ENCODE assay signal across 21 cellular contexts in genomic region chr6:85795966-85796365, GRCh38.
"Had no signal": no experiment of that assay in that cellular context is flagged by ENCODE, and none has a peak within 500 bp of the region (broad histone marks: within the 10 kb centered on the region; RNA-seq: fewer than 3 reads in every experiment).

No MANE protein-coding gene starts in this region.

- H3K27me3 ChIP-seq: esophagus muscularis mucosa, foreskin keratinocyte, heart left ventricle, ovary had no signal

- H3K4me1 ChIP-seq: esophagus muscularis mucosa, foreskin keratinocyte, heart left ventricle had no signal

- H3K4me3 ChIP-seq: esophagus muscularis mucosa, heart left ventricle, ovary, skin epidermis, thoracic aorta had no signal

- DNase-seq: activated CD4-positive, alpha-beta T cell treated with anti-CD3 and anti-CD28 coated beads for 36 hours; activated CD4-positive, CD25-positive, alpha-beta regulatory T cell; activated CD8-positive, alpha-beta memory T cell treated with anti-CD3 and anti-CD28 coated beads, Interleukin-2, amount 10 ng/mL, durations not matched to agents 7 days and 5 days; activated CD8-positive, alpha-beta T cell treated with anti-CD3 and anti-CD28 coated beads, Interleukin-2, amount 10 ng/mL, durations not matched to agents 7 days and 5 days; activated T-cell treated with anti-CD3 and anti-CD28 coated beads, Interleukin-2, amount 50 U/mL, for 48 hours; dermis blood vessel endothelial cell; effector CD4-positive, alpha-beta T cell; foreskin keratinocyte; heart left ventricle; naive B cell; nephron progenitor cell; ovary; retina; stimulated activated CD4-positive, alpha-beta T cell treated with anti-CD3 and anti-CD28 coated beads, Interleukin-12 subunit alpha, Interleukin-12 subunit beta, amount 100 ng/mL, for 4 hours; stimulated activated CD4-positive, alpha-beta T cell treated with anti-CD3 and anti-CD28 coated beads, Interleukin-4, amount 100 ng/mL, for 24 hours; trophoblast cell had no signal

- H3K9me3 ChIP-seq: esophagus muscularis mucosa, ovary, thoracic aorta had no signal

- H3K27ac ChIP-seq: esophagus muscularis mucosa, foreskin keratinocyte, heart left ventricle, ovary, skin epidermis, thoracic aorta had no signal

- ATAC-seq: activated CD4-positive, alpha-beta T cell treated with anti-CD3 and anti-CD28 coated beads for 36 hours; activated CD8-positive, alpha-beta memory T cell treated with anti-CD3 and anti-CD28 coated beads, Interleukin-2, amount 10 ng/mL, durations not matched to agents 7 days and 5 days; activated CD8-positive, alpha-beta T cell treated with anti-CD3 and anti-CD28 coated beads, Interleukin-2, amount 10 ng/mL, durations not matched to agents 7 days and 5 days; foreskin keratinocyte; heart left ventricle; sciatic nerve; stimulated activated effector memory CD8-positive, alpha-beta T cell treated with anti-CD3 and anti-CD28 coated beads, Interleukin-12 subunit alpha, Interleukin-12 subunit beta, amount 100 ng/mL, for 72 hours had no signal

- H3K36me3 ChIP-seq: esophagus muscularis mucosa, heart left ventricle, ovary, thoracic aorta had no signal
